Comparison of ENCODE assay signal across 29 cellular contexts in the genomic region with DNA sequence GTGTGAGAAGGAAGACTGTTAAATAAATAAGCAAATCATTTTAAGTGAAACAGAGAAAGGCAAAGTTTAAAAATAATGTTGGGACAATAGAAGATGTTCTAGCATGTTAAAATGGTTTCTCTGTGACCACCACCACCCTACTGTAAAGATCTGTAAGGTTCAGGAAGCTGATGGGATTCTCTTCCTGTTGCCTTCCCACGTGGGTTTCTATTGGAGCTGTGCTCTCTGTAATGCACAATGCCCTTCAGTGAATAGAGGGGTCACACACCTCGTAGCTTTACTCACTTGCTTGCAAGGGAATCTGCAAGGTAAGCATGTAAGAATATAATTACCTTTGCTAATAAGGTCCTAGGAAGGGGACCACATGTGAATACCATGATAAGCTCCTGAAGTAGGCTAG.
"Had no signal": no experiment of that assay in that cellular context is flagged by ENCODE, and none has a peak within 500 bp of the region (broad histone marks: within the 10 kb centered on the region; RNA-seq: fewer than 3 reads in every experiment).

No MANE protein-coding gene starts in this region.

- H3K27ac ChIP-seq: brain microvascular endothelial cell, cardiac muscle cell, SJSA1 had no signal

- H3K4me1 ChIP-seq: SJSA1 had no signal

- H3K9me3 ChIP-seq: SJSA1 had no signal

- H3K4me3 ChIP-seq: cardiac muscle cell, SJSA1 had no signal

- H3K27me3 Mint-ChIP-seq: activated CD4-positive, alpha-beta memory T cell treated with anti-CD3 and anti-CD28 coated beads, Interleukin-2, amount 10 ng/mL, durations not matched to agents 7 days and 5 days; activated CD4-positive, alpha-beta T cell treated with anti-CD3 and anti-CD28 coated beads for 36 hours; activated naive CD8-positive, alpha-beta T cell; activated T-helper 17 cell treated with anti-CD3 and anti-CD28 coated beads, Interleukin-2, amount 50 U/mL, for 72 hours had no signal

- H3K4me3 Mint-ChIP-seq: activated CD4-positive, alpha-beta memory T cell treated with anti-CD3 and anti-CD28 coated beads, Interleukin-2, amount 10 ng/mL, durations not matched to agents 7 days and 5 days; activated CD4-positive, alpha-beta T cell treated with anti-CD3 and anti-CD28 coated beads for 36 hours; activated naive CD4-positive, alpha-beta T cell treated with anti-CD3 and anti-CD28 coated beads for 36 hours; activated naive CD8-positive, alpha-beta T cell; activated T-helper 17 cell treated with anti-CD3 and anti-CD28 coated beads, Interleukin-2, amount 50 U/mL, for 72 hours had no signal

- DNase-seq: activated CD4-positive, alpha-beta memory T cell treated with anti-CD3 and anti-CD28 coated beads, Interleukin-2, amount 10 ng/mL, durations not matched to agents 7 days and 5 days; activated CD4-positive, alpha-beta T cell treated with anti-CD3 and anti-CD28 coated beads for 36 hours; activated CD4-positive, alpha-beta T cell treated with anti-CD3 and anti-CD28 coated beads, Interleukin-2, amount 50 U/mL, for 1 hour; activated gamma-delta T cell; activated naive CD4-positive, alpha-beta T cell treated with anti-CD3 and anti-CD28 coated beads for 36 hours; activated T-cell treated with anti-CD3 and anti-CD28 coated beads for 4 hours; activated T-cell treated with anti-CD3 and anti-CD28 coated beads, Interleukin-2, amount 50 U/mL, for 48 hours; amygdala; brain microvascular endothelial cell; cerebellar nuclear complex; KG1; MV-4-11; NCI-H1092 treated with DMSO at 0.1 percent for 48 hours; NCI-H1417 treated with DMSO at 0.1 percent for 48 hours; NCI-H187; NCI-H2081 treated with DMSO at 0.1 percent for 48 hours; NCI-H2171; NCI-H2227 treated with DMSO at 0.1 percent for 48 hours; NCI-H446 treated with DMSO at 0.1 percent for 48 hours; NCI-H524 treated with DMSO at 0.1 percent for 48 hours; NCI-H748 treated with DMSO at 0.1 percent for 48 hours; OCI-M1; SHP77; SW 1271 had no signal

- H3K27me3 ChIP-seq: brain microvascular endothelial cell, cardiac muscle cell, SJSA1 had no signal

- H3K27ac Mint-ChIP-seq: activated CD4-positive, alpha-beta memory T cell treated with anti-CD3 and anti-CD28 coated beads, Interleukin-2, amount 10 ng/mL, durations not matched to agents 7 days and 5 days; activated CD4-positive, alpha-beta T cell treated with anti-CD3 and anti-CD28 coated beads for 36 hours; activated naive CD4-positive, alpha-beta T cell treated with anti-CD3 and anti-CD28 coated beads for 36 hours; activated naive CD8-positive, alpha-beta T cell; activated T-helper 17 cell treated with anti-CD3 and anti-CD28 coated beads, Interleukin-2, amount 50 U/mL, for 72 hours had no signal

- ATAC-seq: activated CD4-positive, alpha-beta T cell treated with anti-CD3 and anti-CD28 coated beads for 36 hours; activated T-helper 17 cell treated with anti-CD3 and anti-CD28 coated beads, Interleukin-2, amount 50 U/mL, for 72 hours; SK-N-SH treated with all-trans-retinoic acid at 6 μM for 48 hours had no signal

- H3K36me3 ChIP-seq: brain microvascular endothelial cell, cardiac muscle cell, SJSA1 had no signal
